In the genomic region with DNA sequence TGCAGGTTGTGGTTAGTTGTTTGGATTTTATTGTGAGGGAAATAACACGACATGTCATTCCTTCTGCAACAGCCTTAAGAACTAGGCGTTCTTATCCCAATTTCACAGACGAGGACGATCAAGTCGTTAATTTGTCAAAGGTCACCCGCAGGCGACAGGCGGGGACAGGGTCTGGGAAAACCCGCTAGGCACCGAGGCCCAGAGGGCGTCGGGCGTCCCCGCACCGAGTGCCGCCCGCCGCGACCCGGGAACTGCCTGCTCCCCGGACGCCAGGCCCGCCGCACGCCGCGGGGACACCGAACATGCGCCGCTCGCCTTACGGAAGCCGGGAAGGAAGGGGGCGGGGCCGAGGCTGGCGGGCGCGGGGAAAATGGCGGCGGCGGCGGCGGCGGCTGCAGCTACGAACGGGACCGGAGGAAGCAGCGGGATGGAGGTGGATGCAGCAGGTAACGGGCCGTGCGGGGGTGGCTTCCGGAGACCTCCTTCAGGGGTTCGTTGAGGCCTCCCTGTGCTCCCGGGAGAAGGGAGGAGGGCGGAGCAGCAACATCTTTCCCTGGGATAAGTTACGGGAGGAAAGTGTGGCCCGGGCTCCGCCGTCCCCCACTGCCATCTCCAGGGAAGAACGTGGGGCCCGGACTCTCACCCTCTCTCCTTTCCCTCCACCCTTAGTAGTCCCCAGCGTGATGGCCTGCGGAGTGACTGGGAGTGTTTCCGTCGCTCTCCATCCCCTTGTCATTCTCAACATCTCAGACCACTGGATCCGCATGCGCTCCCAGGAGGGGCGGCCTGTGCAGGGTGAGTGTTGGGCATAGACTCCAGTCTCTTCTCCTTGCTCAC, we compare ENCODE assay signal across 1 cellular context.
TF ChIP-seq lines count a peak whose summit lies in the region.

A gene (plus strand): TSS at position 349 of the 837 bp plus-strand sequence. CDS start 22 bp downstream, at position 371.

TF ChIP-seq in WTC11, 78 proteins besides CTCF, POLR2A, EP300 and RAD21 (continued from another document and continues in another):
- TF ChIP-seq, protein P1, sequence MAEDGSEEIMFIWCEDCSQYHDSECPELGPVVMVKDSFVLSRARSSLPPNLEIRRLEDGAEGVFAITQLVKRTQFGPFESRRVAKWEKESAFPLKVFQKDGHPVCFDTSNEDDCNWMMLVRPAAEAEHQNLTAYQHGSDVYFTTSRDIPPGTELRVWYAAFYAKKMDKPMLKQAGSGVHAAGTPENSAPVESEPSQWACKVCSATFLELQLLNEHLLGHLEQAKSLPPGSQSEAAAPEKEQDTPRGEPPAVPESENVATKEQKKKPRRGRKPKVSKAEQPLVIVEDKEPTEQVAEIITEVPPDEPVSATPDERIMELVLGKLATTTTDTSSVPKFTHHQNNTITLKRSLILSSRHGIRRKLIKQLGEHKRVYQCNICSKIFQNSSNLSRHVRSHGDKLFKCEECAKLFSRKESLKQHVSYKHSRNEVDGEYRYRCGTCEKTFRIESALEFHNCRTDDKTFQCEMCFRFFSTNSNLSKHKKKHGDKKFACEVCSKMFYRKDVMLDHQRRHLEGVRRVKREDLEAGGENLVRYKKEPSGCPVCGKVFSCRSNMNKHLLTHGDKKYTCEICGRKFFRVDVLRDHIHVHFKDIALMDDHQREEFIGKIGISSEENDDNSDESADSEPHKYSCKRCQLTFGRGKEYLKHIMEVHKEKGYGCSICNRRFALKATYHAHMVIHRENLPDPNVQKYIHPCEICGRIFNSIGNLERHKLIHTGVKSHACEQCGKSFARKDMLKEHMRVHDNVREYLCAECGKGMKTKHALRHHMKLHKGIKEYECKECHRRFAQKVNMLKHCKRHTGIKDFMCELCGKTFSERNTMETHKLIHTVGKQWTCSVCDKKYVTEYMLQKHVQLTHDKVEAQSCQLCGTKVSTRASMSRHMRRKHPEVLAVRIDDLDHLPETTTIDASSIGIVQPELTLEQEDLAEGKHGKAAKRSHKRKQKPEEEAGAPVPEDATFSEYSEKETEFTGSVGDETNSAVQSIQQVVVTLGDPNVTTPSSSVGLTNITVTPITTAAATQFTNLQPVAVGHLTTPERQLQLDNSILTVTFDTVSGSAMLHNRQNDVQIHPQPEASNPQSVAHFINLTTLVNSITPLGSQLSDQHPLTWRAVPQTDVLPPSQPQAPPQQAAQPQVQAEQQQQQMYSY (CRISPR knock-in tag; IDR thresholded peaks at IDR 0.05) = peak; percentile 57
- TF ChIP-seq ZNF416 (CRISPR knock-in tag; IDR thresholded peaks at IDR 0.05) = no peak
- TF ChIP-seq, protein P2, sequence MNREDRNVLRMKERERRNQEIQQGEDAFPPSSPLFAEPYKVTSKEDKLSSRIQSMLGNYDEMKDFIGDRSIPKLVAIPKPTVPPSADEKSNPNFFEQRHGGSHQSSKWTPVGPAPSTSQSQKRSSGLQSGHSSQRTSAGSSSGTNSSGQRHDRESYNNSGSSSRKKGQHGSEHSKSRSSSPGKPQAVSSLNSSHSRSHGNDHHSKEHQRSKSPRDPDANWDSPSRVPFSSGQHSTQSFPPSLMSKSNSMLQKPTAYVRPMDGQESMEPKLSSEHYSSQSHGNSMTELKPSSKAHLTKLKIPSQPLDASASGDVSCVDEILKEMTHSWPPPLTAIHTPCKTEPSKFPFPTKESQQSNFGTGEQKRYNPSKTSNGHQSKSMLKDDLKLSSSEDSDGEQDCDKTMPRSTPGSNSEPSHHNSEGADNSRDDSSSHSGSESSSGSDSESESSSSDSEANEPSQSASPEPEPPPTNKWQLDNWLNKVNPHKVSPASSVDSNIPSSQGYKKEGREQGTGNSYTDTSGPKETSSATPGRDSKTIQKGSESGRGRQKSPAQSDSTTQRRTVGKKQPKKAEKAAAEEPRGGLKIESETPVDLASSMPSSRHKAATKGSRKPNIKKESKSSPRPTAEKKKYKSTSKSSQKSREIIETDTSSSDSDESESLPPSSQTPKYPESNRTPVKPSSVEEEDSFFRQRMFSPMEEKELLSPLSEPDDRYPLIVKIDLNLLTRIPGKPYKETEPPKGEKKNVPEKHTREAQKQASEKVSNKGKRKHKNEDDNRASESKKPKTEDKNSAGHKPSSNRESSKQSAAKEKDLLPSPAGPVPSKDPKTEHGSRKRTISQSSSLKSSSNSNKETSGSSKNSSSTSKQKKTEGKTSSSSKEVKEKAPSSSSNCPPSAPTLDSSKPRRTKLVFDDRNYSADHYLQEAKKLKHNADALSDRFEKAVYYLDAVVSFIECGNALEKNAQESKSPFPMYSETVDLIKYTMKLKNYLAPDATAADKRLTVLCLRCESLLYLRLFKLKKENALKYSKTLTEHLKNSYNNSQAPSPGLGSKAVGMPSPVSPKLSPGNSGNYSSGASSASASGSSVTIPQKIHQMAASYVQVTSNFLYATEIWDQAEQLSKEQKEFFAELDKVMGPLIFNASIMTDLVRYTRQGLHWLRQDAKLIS (CRISPR knock-in tag; IDR thresholded peaks at IDR 0.05; ENCODE audit: borderline replicate concordance) = 0 out of 2 replicates have a peak, but pooled peaks have one; percentile 75
- TF ChIP-seq, protein P3, sequence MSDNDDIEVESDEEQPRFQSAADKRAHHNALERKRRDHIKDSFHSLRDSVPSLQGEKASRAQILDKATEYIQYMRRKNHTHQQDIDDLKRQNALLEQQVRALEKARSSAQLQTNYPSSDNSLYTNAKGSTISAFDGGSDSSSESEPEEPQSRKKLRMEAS (CRISPR knock-in tag; IDR thresholded peaks at IDR 0.05) = peak; percentile 95; the same call in 1 of the 2 replicates
- TF ChIP-seq GABPB1 (CRISPR knock-in tag; IDR thresholded peaks at IDR 0.05) = peak; percentile 78; the same call in 1 of the 2 replicates
- TF ChIP-seq TP53 (CRISPR knock-in tag; IDR thresholded peaks at IDR 0.05) = 0 out of 2 replicates have a peak, but pooled peaks have one; percentile 75
- no peak for TF ChIP-seq OVOL2 (CRISPR knock-in tag; IDR thresholded peaks at IDR 0.05; ENCODE audit: borderline replicate concordance)
- no peak for TF ChIP-seq TEAD4 (CRISPR knock-in tag; IDR thresholded peaks at IDR 0.05)
- no peak for TF ChIP-seq RORB (CRISPR knock-in tag; IDR thresholded peaks at IDR 0.05)
- TF ChIP-seq, protein P4, sequence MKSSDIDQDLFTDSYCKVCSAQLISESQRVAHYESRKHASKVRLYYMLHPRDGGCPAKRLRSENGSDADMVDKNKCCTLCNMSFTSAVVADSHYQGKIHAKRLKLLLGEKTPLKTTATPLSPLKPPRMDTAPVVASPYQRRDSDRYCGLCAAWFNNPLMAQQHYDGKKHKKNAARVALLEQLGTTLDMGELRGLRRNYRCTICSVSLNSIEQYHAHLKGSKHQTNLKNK (CRISPR knock-in tag; IDR thresholded peaks at IDR 0.05) = no peak
- TF ChIP-seq NFATC4 (CRISPR knock-in tag; IDR thresholded peaks at IDR 0.05) = no peak
- peak; percentile 77; the same call in 1 of the 2 replicates for TF ChIP-seq NFE2L1 (CRISPR knock-in tag; IDR thresholded peaks at IDR 0.05)
- TF ChIP-seq ZNF423 (CRISPR knock-in tag; IDR thresholded peaks at IDR 0.05) = peak; percentile 48; the same call in 1 of the 2 replicates
- TF ChIP-seq, protein P5, sequence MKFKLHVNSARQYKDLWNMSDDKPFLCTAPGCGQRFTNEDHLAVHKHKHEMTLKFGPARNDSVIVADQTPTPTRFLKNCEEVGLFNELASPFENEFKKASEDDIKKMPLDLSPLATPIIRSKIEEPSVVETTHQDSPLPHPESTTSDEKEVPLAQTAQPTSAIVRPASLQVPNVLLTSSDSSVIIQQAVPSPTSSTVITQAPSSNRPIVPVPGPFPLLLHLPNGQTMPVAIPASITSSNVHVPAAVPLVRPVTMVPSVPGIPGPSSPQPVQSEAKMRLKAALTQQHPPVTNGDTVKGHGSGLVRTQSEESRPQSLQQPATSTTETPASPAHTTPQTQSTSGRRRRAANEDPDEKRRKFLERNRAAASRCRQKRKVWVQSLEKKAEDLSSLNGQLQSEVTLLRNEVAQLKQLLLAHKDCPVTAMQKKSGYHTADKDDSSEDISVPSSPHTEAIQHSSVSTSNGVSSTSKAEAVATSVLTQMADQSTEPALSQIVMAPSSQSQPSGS (CRISPR knock-in tag; IDR thresholded peaks at IDR 0.05; ENCODE audit: borderline replicate concordance, low read depth) = no peak
- TF ChIP-seq, protein P6, sequence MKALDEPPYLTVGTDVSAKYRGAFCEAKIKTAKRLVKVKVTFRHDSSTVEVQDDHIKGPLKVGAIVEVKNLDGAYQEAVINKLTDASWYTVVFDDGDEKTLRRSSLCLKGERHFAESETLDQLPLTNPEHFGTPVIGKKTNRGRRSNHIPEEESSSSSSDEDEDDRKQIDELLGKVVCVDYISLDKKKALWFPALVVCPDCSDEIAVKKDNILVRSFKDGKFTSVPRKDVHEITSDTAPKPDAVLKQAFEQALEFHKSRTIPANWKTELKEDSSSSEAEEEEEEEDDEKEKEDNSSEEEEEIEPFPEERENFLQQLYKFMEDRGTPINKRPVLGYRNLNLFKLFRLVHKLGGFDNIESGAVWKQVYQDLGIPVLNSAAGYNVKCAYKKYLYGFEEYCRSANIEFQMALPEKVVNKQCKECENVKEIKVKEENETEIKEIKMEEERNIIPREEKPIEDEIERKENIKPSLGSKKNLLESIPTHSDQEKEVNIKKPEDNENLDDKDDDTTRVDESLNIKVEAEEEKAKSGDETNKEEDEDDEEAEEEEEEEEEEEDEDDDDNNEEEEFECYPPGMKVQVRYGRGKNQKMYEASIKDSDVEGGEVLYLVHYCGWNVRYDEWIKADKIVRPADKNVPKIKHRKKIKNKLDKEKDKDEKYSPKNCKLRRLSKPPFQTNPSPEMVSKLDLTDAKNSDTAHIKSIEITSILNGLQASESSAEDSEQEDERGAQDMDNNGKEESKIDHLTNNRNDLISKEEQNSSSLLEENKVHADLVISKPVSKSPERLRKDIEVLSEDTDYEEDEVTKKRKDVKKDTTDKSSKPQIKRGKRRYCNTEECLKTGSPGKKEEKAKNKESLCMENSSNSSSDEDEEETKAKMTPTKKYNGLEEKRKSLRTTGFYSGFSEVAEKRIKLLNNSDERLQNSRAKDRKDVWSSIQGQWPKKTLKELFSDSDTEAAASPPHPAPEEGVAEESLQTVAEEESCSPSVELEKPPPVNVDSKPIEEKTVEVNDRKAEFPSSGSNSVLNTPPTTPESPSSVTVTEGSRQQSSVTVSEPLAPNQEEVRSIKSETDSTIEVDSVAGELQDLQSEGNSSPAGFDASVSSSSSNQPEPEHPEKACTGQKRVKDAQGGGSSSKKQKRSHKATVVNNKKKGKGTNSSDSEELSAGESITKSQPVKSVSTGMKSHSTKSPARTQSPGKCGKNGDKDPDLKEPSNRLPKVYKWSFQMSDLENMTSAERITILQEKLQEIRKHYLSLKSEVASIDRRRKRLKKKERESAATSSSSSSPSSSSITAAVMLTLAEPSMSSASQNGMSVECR (CRISPR knock-in tag; IDR thresholded peaks at IDR 0.05; ENCODE audit: borderline replicate concordance) = no peak; the same call in 1 of the 2 replicates
- no peak for TF ChIP-seq TCF7 (CRISPR knock-in tag; IDR thresholded peaks at IDR 0.05; ENCODE audit: low read depth)
- peak; percentile 21; the same call in 1 of the 2 replicates for TF ChIP-seq SMAD4 (CRISPR knock-in tag; IDR thresholded peaks at IDR 0.05)
- TF ChIP-seq FOXK1 (CRISPR knock-in tag; IDR thresholded peaks at IDR 0.05) = peak; percentile 89
- TF ChIP-seq, protein P7, sequence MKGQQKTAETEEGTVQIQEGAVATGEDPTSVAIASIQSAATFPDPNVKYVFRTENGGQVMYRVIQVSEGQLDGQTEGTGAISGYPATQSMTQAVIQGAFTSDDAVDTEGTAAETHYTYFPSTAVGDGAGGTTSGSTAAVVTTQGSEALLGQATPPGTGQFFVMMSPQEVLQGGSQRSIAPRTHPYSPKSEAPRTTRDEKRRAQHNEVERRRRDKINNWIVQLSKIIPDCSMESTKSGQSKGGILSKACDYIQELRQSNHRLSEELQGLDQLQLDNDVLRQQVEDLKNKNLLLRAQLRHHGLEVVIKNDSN (CRISPR knock-in tag; IDR thresholded peaks at IDR 0.05) = peak; percentile 58; the same call in 1 of the 2 replicates
- TF ChIP-seq, protein P8, sequence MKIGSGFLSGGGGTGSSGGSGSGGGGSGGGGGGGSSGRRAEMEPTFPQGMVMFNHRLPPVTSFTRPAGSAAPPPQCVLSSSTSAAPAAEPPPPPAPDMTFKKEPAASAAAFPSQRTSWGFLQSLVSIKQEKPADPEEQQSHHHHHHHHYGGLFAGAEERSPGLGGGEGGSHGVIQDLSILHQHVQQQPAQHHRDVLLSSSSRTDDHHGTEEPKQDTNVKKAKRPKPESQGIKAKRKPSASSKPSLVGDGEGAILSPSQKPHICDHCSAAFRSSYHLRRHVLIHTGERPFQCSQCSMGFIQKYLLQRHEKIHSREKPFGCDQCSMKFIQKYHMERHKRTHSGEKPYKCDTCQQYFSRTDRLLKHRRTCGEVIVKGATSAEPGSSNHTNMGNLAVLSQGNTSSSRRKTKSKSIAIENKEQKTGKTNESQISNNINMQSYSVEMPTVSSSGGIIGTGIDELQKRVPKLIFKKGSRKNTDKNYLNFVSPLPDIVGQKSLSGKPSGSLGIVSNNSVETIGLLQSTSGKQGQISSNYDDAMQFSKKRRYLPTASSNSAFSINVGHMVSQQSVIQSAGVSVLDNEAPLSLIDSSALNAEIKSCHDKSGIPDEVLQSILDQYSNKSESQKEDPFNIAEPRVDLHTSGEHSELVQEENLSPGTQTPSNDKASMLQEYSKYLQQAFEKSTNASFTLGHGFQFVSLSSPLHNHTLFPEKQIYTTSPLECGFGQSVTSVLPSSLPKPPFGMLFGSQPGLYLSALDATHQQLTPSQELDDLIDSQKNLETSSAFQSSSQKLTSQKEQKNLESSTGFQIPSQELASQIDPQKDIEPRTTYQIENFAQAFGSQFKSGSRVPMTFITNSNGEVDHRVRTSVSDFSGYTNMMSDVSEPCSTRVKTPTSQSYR (CRISPR knock-in tag; IDR thresholded peaks at IDR 0.05) = 0 out of 2 replicates have a peak, but pooled peaks have one; percentile 45
- TF ChIP-seq, protein P9, sequence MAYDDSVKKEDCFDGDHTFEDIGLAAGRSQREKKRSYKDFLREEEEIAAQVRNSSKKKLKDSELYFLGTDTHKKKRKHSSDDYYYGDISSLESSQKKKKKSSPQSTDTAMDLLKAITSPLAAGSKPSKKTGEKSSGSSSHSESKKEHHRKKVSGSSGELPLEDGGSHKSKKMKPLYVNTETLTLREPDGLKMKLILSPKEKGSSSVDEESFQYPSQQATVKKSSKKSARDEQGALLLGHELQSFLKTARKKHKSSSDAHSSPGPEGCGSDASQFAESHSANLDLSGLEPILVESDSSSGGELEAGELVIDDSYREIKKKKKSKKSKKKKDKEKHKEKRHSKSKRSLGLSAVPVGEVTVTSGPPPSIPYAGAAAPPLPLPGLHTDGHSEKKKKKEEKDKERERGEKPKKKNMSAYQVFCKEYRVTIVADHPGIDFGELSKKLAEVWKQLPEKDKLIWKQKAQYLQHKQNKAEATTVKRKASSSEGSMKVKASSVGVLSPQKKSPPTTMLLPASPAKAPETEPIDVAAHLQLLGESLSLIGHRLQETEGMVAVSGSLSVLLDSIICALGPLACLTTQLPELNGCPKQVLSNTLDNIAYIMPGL (CRISPR knock-in tag; IDR thresholded peaks at IDR 0.05) = peak; percentile 88; the same call in 1 of the 2 replicates
- TF ChIP-seq, protein P10, sequence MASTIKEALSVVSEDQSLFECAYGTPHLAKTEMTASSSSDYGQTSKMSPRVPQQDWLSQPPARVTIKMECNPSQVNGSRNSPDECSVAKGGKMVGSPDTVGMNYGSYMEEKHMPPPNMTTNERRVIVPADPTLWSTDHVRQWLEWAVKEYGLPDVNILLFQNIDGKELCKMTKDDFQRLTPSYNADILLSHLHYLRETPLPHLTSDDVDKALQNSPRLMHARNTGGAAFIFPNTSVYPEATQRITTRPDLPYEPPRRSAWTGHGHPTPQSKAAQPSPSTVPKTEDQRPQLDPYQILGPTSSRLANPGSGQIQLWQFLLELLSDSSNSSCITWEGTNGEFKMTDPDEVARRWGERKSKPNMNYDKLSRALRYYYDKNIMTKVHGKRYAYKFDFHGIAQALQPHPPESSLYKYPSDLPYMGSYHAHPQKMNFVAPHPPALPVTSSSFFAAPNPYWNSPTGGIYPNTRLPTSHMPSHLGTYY (CRISPR knock-in tag; IDR thresholded peaks at IDR 0.05) = no peak
- no peak for TF ChIP-seq EMX1 (CRISPR knock-in tag; IDR thresholded peaks at IDR 0.05)
- 0 out of 2 replicates have a peak, but pooled peaks have one; percentile 37 for TF ChIP-seq ZNF317 (CRISPR knock-in tag; IDR thresholded peaks at IDR 0.05; ENCODE audit: borderline replicate concordance, low read depth)
